ENCODE assay signal across 21 cellular contexts in genomic region chr12:95390192-95390591, GRCh38.
A peak's percentile ranks its signal among the peaks of the same experiment; 100 is the strongest.
DNase-seq lines count a peak whose midpoint lies in the region; ATAC-seq, FAIRE-seq and TF ChIP-seq lines count a peak whose summit lies in the region.
"Had no signal": no experiment of that assay in that cellular context is flagged by ENCODE, and none has a peak within 500 bp of the region (broad histone marks: within the 10 kb centered on the region; RNA-seq: fewer than 3 reads in every experiment).

No MANE protein-coding gene starts in this region.

- no TSS peak for BruUV-seq in A673 (replicated peaks; lab: Mats Ljungman, UMichigan)

- DNase-seq in GM12891 (ENCODE audit: insufficient read length, low spot score) (no peak), SHP77 treated with DMSO at 0.1 percent for 48 hours (lab: John Stamatoyannopoulos, UW) (no peak), A673 (ENCODE audit: low spot score) (no peak), NCI-H345 treated with DMSO at 0.1 percent for 48 hours (lab: John Stamatoyannopoulos, UW; ENCODE audit: unreplicated experiment) (no peak)
- DNase-seq: activated CD4-positive, alpha-beta memory T cell treated with anti-CD3 and anti-CD28 coated beads for 36 hours; activated naive CD8-positive, alpha-beta T cell treated with anti-CD3 and anti-CD28 coated beads, Interleukin-2, amount 10 ng/mL, durations not matched to agents 7 days and 5 days; activated T-cell treated with anti-CD3 and anti-CD28 coated beads, Interleukin-2, amount 50 U/mL, for 4 hours; CD8-positive, alpha-beta memory T cell; EL; erythroblast; left ventricle myocardium superior; NCI-H1694; SK-N-SH had no signal

- intact Hi-C loops in A673 (cut with micrococcal nuclease; ENCODE audit: unreplicated experiment) = no loop called here

- H3K27me3 ChIP-seq in Loucy (ENCODE audit: insufficient read depth, low read length, poor library complexity, severe bottlenecking) (no peaks in the 10 kb centered on the region), A673 (replicated peaks; ENCODE audit: insufficient read depth, low read depth, low read length, poor library complexity) (no peaks in the 10 kb centered on the region)
- H3K27me3 ChIP-seq: breast epithelium, gastroesophageal sphincter, suprapubic skin had no signal

- H3K79me2 ChIP-seq in Loucy (ENCODE audit: insufficient read depth, low read length) = no peaks in the 10 kb centered on the region

- peak; percentile 89 for FAIRE-seq in GM12891 (lab: Jason Lieb, UNC)

- H3K4me1 ChIP-seq in Loucy (ENCODE audit: insufficient read depth, low read length, poor library complexity, severe bottlenecking) (peaks cover 4% of the 10 kb centered on the region), A673 (ENCODE audit: insufficient read depth, low read length, poor library complexity, severe bottlenecking) (no peaks in the 10 kb centered on the region)

- H3K4me3 ChIP-seq in Loucy (ENCODE audit: low read length, poor library complexity, severe bottlenecking) (no peak overlapping the region), A673 (ENCODE audit: low read depth, low read length, poor library complexity, severe bottlenecking) (no peak overlapping the region)
- H3K4me3 ChIP-seq: breast epithelium, gastroesophageal sphincter, suprapubic skin had no signal

- H3F3A ChIP-seq in Loucy (ENCODE audit: low read depth) = no peaks in the 10 kb centered on the region

- no peak overlapping the region for H3K27ac ChIP-seq in A673 (ENCODE audit: low read depth, low read length, poor library complexity, severe bottlenecking)
- H3K27ac ChIP-seq: breast epithelium, gastroesophageal sphincter, suprapubic skin had no signal

- H2AFZ ChIP-seq in Loucy (ENCODE audit: low read length) = 0 out of 2 replicates have a peak overlapping the region, but pooled peaks have one; percentile 32

- no peak overlapping the region for H3K9ac ChIP-seq in Loucy (ENCODE audit: low read depth, low read length, poor library complexity, severe bottlenecking)
- H3K9ac ChIP-seq: SK-N-SH had no signal

- no peaks in the 10 kb centered on the region for H3K9me2 ChIP-seq in Loucy (replicated peaks; ENCODE audit: low read depth, low read length)
- H3K9me2 ChIP-seq: SK-N-SH had no signal

- no peak for TF ChIP-seq POLR2A in GM12891 (IDR thresholded peaks at IDR 0.05; ENCODE audit: low read depth, low read length)

- peak; percentile 83 for ATAC-seq in GM19438 (IDR thresholded peaks at IDR 0.05; ENCODE audit: low read depth, unreplicated experiment)
- peak; percentile 54 for ATAC-seq in HG02763 (IDR thresholded peaks at IDR 0.05; ENCODE audit: unreplicated experiment)
- ATAC-seq in HG03159 (IDR thresholded peaks at IDR 0.05; ENCODE audit: unreplicated experiment) = no peak
- ATAC-seq: activated T-cell treated with anti-CD3 and anti-CD28 coated beads, Interleukin-2, amount 50 U/mL, for 4 hours; gastroesophageal sphincter; left ventricle myocardium superior; Panc1 had no signal

- H3K36me3 ChIP-seq in Loucy (ENCODE audit: insufficient read depth, low read length) = no peaks in the 10 kb centered on the region
- H3K36me3 ChIP-seq in A673 (ENCODE audit: insufficient read depth, low read length, poor library complexity, severe bottlenecking) = no peaks in the 10 kb centered on the region
- H3K36me3 ChIP-seq: breast epithelium, gastroesophageal sphincter, suprapubic skin had no signal

- TF ChIP-seq CTCF in Loucy (conservative IDR thresholded peaks at IDR 0.05; ENCODE audit: low read length) = no peak
- TF ChIP-seq CTCF in A673 (conservative IDR thresholded peaks at IDR 0.05; ENCODE audit: low read depth, low read length) = no peak

- CTCF ChIA-PET in A673 (lab: Charles Lee) = no interaction called here

- no peaks in the 10 kb centered on the region for H4K20me1 ChIP-seq in Loucy (ENCODE audit: insufficient read depth, low read length, poor library complexity, severe bottlenecking)

- H3K4me2 ChIP-seq in Loucy (ENCODE audit: low read depth, low read length, poor library complexity, severe bottlenecking) = no peak overlapping the region
- H3K4me2 ChIP-seq: SK-N-SH had no signal

- H3K9me3 ChIP-seq in Loucy (ENCODE audit: insufficient read depth, low read depth, low read length) = peaks cover 9% of the 10 kb centered on the region
- H3K9me3 ChIP-seq in A673 (ENCODE audit: low read depth, low read length, poor library complexity, severe bottlenecking) = peaks cover 24% of the 10 kb centered on the region
- H3K9me3 ChIP-seq: breast epithelium, gastroesophageal sphincter, suprapubic skin had no signal

- POLR2A ChIA-PET in A673 (lab: Charles Lee; ENCODE audit: low non-redundant PET) = no interaction called here

TF ChIP-seq in GM12891, 5 proteins besides CTCF, POLR2A, EP300 and RAD21:
- TF ChIP-seq POU2F2 (IDR thresholded peaks at IDR 0.05; ENCODE audit: low read depth, low read length) = no peak
- peak; percentile 28; the same call in 1 of the 2 replicates for TF ChIP-seq SPI1 (IDR thresholded peaks at IDR 0.05; ENCODE audit: low read depth, low read length)
- TF ChIP-seq TAF1 (IDR thresholded peaks at IDR 0.05; ENCODE audit: low read depth, low read length) = no peak
- peak; percentile 21 for TF ChIP-seq PAX5 (IDR thresholded peaks at IDR 0.05; ENCODE audit: insufficient read depth, low read length, severe bottlenecking)
- no peak for TF ChIP-seq POLR2AphosphoS5 (IDR thresholded peaks at IDR 0.05; ENCODE audit: low read depth, low read length)
